Comparison of ENCODE assay signal across 8 cellular contexts in genomic region chr4:24980064-24980690, GRCh38. TPM values are rescaled to one million over a fixed set of nuclear protein-coding genes. Genes with fewer than 3 reads are reported as not detected.
DNase-seq lines count a peak whose midpoint lies in the region; ATAC-seq and TF ChIP-seq lines count a peak whose summit lies in the region.

No MANE protein-coding gene starts in this region.

- H3K4me1 Mint-ChIP-seq in activated naive CD8-positive, alpha-beta T cell treated with anti-CD3 and anti-CD28 coated beads, Interleukin-2, amount 10 ng/mL, durations not matched to agents 7 days and 5 days, result peaks cover 10% of the 10 kb centered on the region

- no peaks in the 10 kb centered on the region for H3K27me3 ChIP-seq in left ventricle myocardium inferior (ENCODE audit: low read depth)
- no peaks in the 10 kb centered on the region for H3K27me3 ChIP-seq in prostate gland (replicated peaks; ENCODE audit: insufficient read depth)

- peak; percentile 96 for TF ChIP-seq CTCF in AG10803 (conservative IDR thresholded peaks at IDR 0.05; ENCODE audit: low read length)
- TF ChIP-seq CTCF in left ventricle myocardium inferior (IDR thresholded peaks at IDR 0.05; ENCODE audit: borderline replicate concordance), result peak; percentile 95
- TF ChIP-seq CTCF in prostate gland (IDR thresholded peaks at IDR 0.05), result peak; percentile 64 to 83 (median 76)

- H3K4me1 ChIP-seq in left ventricle myocardium inferior (peaks cover 45% of the 10 kb centered on the region), prostate gland (replicated peaks) (no peaks in the 10 kb centered on the region)

- peaks cover 22% of the 10 kb centered on the region for H3K27me3 Mint-ChIP-seq in activated naive CD8-positive, alpha-beta T cell treated with anti-CD3 and anti-CD28 coated beads, Interleukin-2, amount 10 ng/mL, durations not matched to agents 7 days and 5 days

- no peaks in the 10 kb centered on the region for H3K9me3 ChIP-seq in SK-N-MC (ENCODE audit: low read depth, low read length)
- H3K9me3 ChIP-seq in left ventricle myocardium inferior (replicated peaks), result no peaks in the 10 kb centered on the region
- no peaks in the 10 kb centered on the region for H3K9me3 ChIP-seq in prostate gland

- DNase-seq in AG10803 (ENCODE audit: low read depth) (peak; percentile 77), Kasumi-1 (lab: John Stamatoyannopoulos, UW) (peak; percentile 83 to 93), SK-N-MC (ENCODE audit: low read depth, low spot score) (no peak), left ventricle myocardium inferior (no peak), prostate gland (ENCODE audit: low spot score) (peak; percentile 46), cortex of kidney (lab: John Stamatoyannopoulos, UW) (no peak)
- no peak for DNase-seq in activated naive CD8-positive, alpha-beta T cell treated with anti-CD3 and anti-CD28 coated beads, Interleukin-2, amount 10 ng/mL, durations not matched to agents 7 days and 5 days

- peak; percentile 75 for ATAC-seq in GM18909 (IDR thresholded peaks at IDR 0.05; ENCODE audit: poor library complexity, unreplicated experiment)
- peak; percentile 61 for ATAC-seq in activated naive CD8-positive, alpha-beta T cell treated with anti-CD3 and anti-CD28 coated beads, Interleukin-2, amount 10 ng/mL, durations not matched to agents 7 days and 5 days (ENCODE audit: low read depth)

- WGBS in prostate gland, result 13% methylated on average over 17 of the region's 17 CpGs

- H3K9ac ChIP-seq in SK-N-MC (ENCODE audit: insufficient read length), result no peak overlapping the region

- no peak overlapping the region for H3K27ac Mint-ChIP-seq in activated naive CD8-positive, alpha-beta T cell treated with anti-CD3 and anti-CD28 coated beads, Interleukin-2, amount 10 ng/mL, durations not matched to agents 7 days and 5 days

- TF ChIP-seq POLR2A in prostate gland (IDR thresholded peaks at IDR 0.05), result no peak

- H3K4me3 Mint-ChIP-seq in activated naive CD8-positive, alpha-beta T cell treated with anti-CD3 and anti-CD28 coated beads, Interleukin-2, amount 10 ng/mL, durations not matched to agents 7 days and 5 days, result no peak overlapping the region

- H3K36me3 Mint-ChIP-seq in activated naive CD8-positive, alpha-beta T cell treated with anti-CD3 and anti-CD28 coated beads, Interleukin-2, amount 10 ng/mL, durations not matched to agents 7 days and 5 days, result no peaks in the 10 kb centered on the region

- H3K36me3 ChIP-seq in SK-N-MC (ENCODE audit: insufficient read depth, low read length) (no peaks in the 10 kb centered on the region), left ventricle myocardium inferior (no peaks in the 10 kb centered on the region), prostate gland (no peaks in the 10 kb centered on the region)

- POLR2A ChIA-PET in activated naive CD8-positive, alpha-beta T cell treated with anti-CD3 and anti-CD28 coated beads, Interleukin-2, amount 10 ng/mL, durations not matched to agents 7 days and 5 days (lab: Charles Lee), result no interaction called here

- H3K9me3 Mint-ChIP-seq in activated naive CD8-positive, alpha-beta T cell treated with anti-CD3 and anti-CD28 coated beads, Interleukin-2, amount 10 ng/mL, durations not matched to agents 7 days and 5 days, result no peaks in the 10 kb centered on the region

- intact Hi-C loops in left ventricle myocardium inferior (cut with micrococcal nuclease), result loop anchor here (10.0 kb wide), 1 partner anchor 165 kb away; no protein-coding TSS in a partner anchor
- intact Hi-C loops in prostate gland (cut with DNase I), result loop anchor here (10.0 kb wide), 1 partner anchor 495 kb away; no protein-coding TSS in a partner anchor

- peak overlapping the region; percentile 74; the same call in 1 of the 2 replicates for H3K27ac ChIP-seq in SK-N-MC
- peak overlapping the region; percentile 89 for H3K27ac ChIP-seq in left ventricle myocardium inferior (replicated peaks)
- peak overlapping the region in 1 of 2 donors; percentile 13 for H3K27ac ChIP-seq in prostate gland

- peak overlapping the region; percentile 53 for H3K4me3 ChIP-seq in AG10803 (ENCODE audit: low read length)
- H3K4me3 ChIP-seq in SK-N-MC, result peak overlapping the region; percentile 51
- H3K4me3 ChIP-seq in left ventricle myocardium inferior, result peak overlapping the region; percentile 48
- H3K4me3 ChIP-seq in prostate gland, result no peak overlapping the region

RNA-seq across cellular contexts. Expression of gene LGI2, which starts 50.6 kb away (rescaled TPM):
- total RNA-seq in activated naive CD8-positive, alpha-beta T cell treated with anti-CD3 and anti-CD28 coated beads, Interleukin-2, amount 10 ng/mL, durations not matched to agents 7 days and 5 days, result not detected
- 3.0 TPM for total RNA-seq in left ventricle myocardium inferior
- 1 to 10 TPM in 1 of 2 donors, under 1 TPM in 1; 0.05 to 2.8 TPM for total RNA-seq in prostate gland

Comparison
In these comparisons a context has a peak if more than half of its experiments do, and no peak if none do; other contexts are left out.
1. DNase-seq: peak in AG10803 (single experiment), Kasumi-1 (2 of 2) and prostate gland (single experiment); none in SK-N-MC (single experiment), activated naive CD8-positive, alpha-beta T cell treated with anti-CD3 and anti-CD28 coated beads, Interleukin-2, amount 10 ng/mL, durations not matched to agents 7 days and 5 days (single experiment), left ventricle myocardium inferior (single experiment) and cortex of kidney (single experiment).
2. H3K4me3 ChIP-seq: peak in AG10803 (single experiment), SK-N-MC (single experiment) and left ventricle myocardium inferior (single experiment); none in prostate gland (0 of 2).
3. Peak in every context shown above with its lines, with median percentiles within 50 percentile points of each other: CTCF ChIP-seq.